22 cellular contexts compared by ENCODE assay signal in genomic region chrX:132227383-132228112, GRCh38. TPM values are rescaled to one million over a fixed set of nuclear protein-coding genes. Genes with fewer than 3 reads are reported as not detected.
DNase-seq lines count a peak whose midpoint lies in the region; ATAC-seq and TF ChIP-seq lines count a peak whose summit lies in the region.
"Had no signal": no experiment of that assay in that cellular context is flagged by ENCODE, and none has a peak within 500 bp of the region (broad histone marks: within the 10 kb centered on the region; RNA-seq: fewer than 3 reads in every experiment).

No MANE protein-coding gene starts in this region.

- no CpG with 5 or more reads among the region's 5 CpGs for WGBS in H9 (ENCODE audit: extremely low coverage, insufficient read length, low lambda C conversion rate)

- TF ChIP-seq CTCF in H9 (conservative IDR thresholded peaks at IDR 0.05) (no peak), fibroblast of villous mesenchyme (IDR thresholded peaks at IDR 0.05; ENCODE audit: insufficient read depth, low read depth, low read length) (no peak), gastrocnemius medialis (IDR thresholded peaks at IDR 0.05 in 4 of 5, conservative IDR thresholded peaks at IDR 0.05 in 1 of 5) (no peak)

- no peak overlapping the region for H3K4me3 Mint-ChIP-seq in H9
- H3K4me3 Mint-ChIP-seq: activated CD4-positive, alpha-beta T cell treated with anti-CD3 and anti-CD28 coated beads, Interleukin-2, amount 10 ng/mL, durations not matched to agents 24 days and 14 days; activated naive CD8-positive, alpha-beta T cell treated with anti-CD3 and anti-CD28 coated beads for 36 hours; nephron progenitor cell had no signal

- no peak overlapping the region for H3K23ac ChIP-seq in H9 (ENCODE audit: insufficient read length, low read depth, low read length)

- no peak overlapping the region for H3K18ac ChIP-seq in H9 (ENCODE audit: insufficient read length, low read depth, low read length)

- H2BK20ac ChIP-seq in H9 (ENCODE audit: low read depth, low read length, poor library complexity, severe bottlenecking): peak overlapping the region; percentile 26

- H3K4me3 ChIP-seq in fibroblast of villous mesenchyme (ENCODE audit: low read depth, low read length) (no peak overlapping the region), gastrocnemius medialis (no peak overlapping the region), HAP-1 (no peak overlapping the region)
- H3K4me3 ChIP-seq: coronary artery, stomach had no signal

- H3K9me3 Mint-ChIP-seq in H9: no peaks in the 10 kb centered on the region
- H3K9me3 Mint-ChIP-seq: activated CD4-positive, alpha-beta T cell treated with anti-CD3 and anti-CD28 coated beads, Interleukin-2, amount 10 ng/mL, durations not matched to agents 24 days and 14 days; activated naive CD8-positive, alpha-beta T cell treated with anti-CD3 and anti-CD28 coated beads for 36 hours; activated T-helper 2 cell treated with anti-CD3 and anti-CD28 coated beads, Interferon-gamma antibody, Interleukin-2, Interleukin-4, amounts not matched to agents 10 μg/mL and 5 μg/mL and 100 μg/mL, durations not matched to agents 14 hours and 24 hours and 36 hours; brain; nephron progenitor cell had no signal

- H3K27ac ChIP-seq in H9 (ENCODE audit: insufficient read length, low read depth, low read length) (no peak overlapping the region), gastrocnemius medialis (peak overlapping the region in 1 of 4 donors; percentile 18)
- H3K27ac ChIP-seq: coronary artery, stomach had no signal

- H2BK15ac ChIP-seq in H9 (ENCODE audit: low read depth, low read length): no peak overlapping the region

- H4K91ac ChIP-seq in H9 (ENCODE audit: insufficient read length, low read depth, low read length): no peak overlapping the region

- DNase-seq in H9 (no peak), amniotic epithelial cell (ENCODE audit: low read depth) (peak; percentile 71), fibroblast of villous mesenchyme (ENCODE audit: low read depth) (peak; percentile 54), gastrocnemius medialis (peak in 1 of 2 donors; percentile 55), HAP-1 (ENCODE audit: low spot score in 2 of 2) (no peak), GM19238 (ENCODE audit: insufficient read length, low spot score) (no peak)
- DNase-seq: activated CD4-positive, alpha-beta T cell treated with anti-CD3 and anti-CD28 coated beads, Interleukin-2, amount 10 ng/mL, durations not matched to agents 24 days and 14 days; activated naive CD8-positive, alpha-beta T cell treated with anti-CD3 and anti-CD28 coated beads for 36 hours; DND-41; left cardiac atrium; midbrain; NCI-H774; nephron progenitor cell; SHP77; stimulated activated CD4-positive, alpha-beta T cell treated with anti-CD3 and anti-CD28 coated beads, Interleukin-4, amount 100 ng/mL, for 4 hours; stomach; SW 1271 had no signal

- no peak overlapping the region for H2AK5ac ChIP-seq in H9 (ENCODE audit: insufficient read length, low read length)

- H3K14ac ChIP-seq in H9 (ENCODE audit: insufficient read depth, low read length): no peak overlapping the region

- no peak for TF ChIP-seq POLR2A in gastrocnemius medialis (IDR thresholded peaks at IDR 0.05)

- no peak overlapping the region for H3K9ac ChIP-seq in H9 (ENCODE audit: extremely low read depth, insufficient read length, low read length)

- H3K36me3 ChIP-seq in gastrocnemius medialis (no peaks in the 10 kb centered on the region), HAP-1 (replicated peaks) (no peaks in the 10 kb centered on the region)
- H3K36me3 ChIP-seq: stomach had no signal

- no peak overlapping the region for H3K4me2 ChIP-seq in H9 (ENCODE audit: insufficient read depth, insufficient read length, low read length)

- H4K20me1 ChIP-seq in H9 (ENCODE audit: control insufficient read depth, insufficient read depth, insufficient read length): no peaks in the 10 kb centered on the region

- H2BK12ac ChIP-seq in H9 (ENCODE audit: insufficient read length, low read depth, low read length): no peak overlapping the region

- no peaks in the 10 kb centered on the region for H3K36me3 Mint-ChIP-seq in H9 (ENCODE audit: insufficient read depth in 1 of 3, low read depth in 3 of 3)
- H3K36me3 Mint-ChIP-seq: activated naive CD8-positive, alpha-beta T cell treated with anti-CD3 and anti-CD28 coated beads for 36 hours had no signal

- H3K79me1 ChIP-seq in H9 (ENCODE audit: insufficient read depth, low read depth, low read length, poor library complexity, severe bottlenecking): no peaks in the 10 kb centered on the region

- in situ Hi-C loops in gastrocnemius medialis (cut with MboI; ENCODE audit: low sequenced_read_pairs in 4 of 4): no loop called here
- in situ Hi-C loops in HAP-1 (cut with MboI; ENCODE audit: low sequenced_read_pairs): no loop called here

- no peaks in the 10 kb centered on the region for H3K9me3 ChIP-seq in H9 (ENCODE audit: control insufficient read depth, low read depth, low read length)
- H3K9me3 ChIP-seq in gastrocnemius medialis: no peaks in the 10 kb centered on the region
- no peaks in the 10 kb centered on the region for H3K9me3 ChIP-seq in HAP-1
- H3K9me3 ChIP-seq: stomach had no signal

- no peaks in the 10 kb centered on the region for H3K27me3 Mint-ChIP-seq in H9 (ENCODE audit: low read depth)
- H3K27me3 Mint-ChIP-seq: activated CD4-positive, alpha-beta T cell treated with anti-CD3 and anti-CD28 coated beads, Interleukin-2, amount 10 ng/mL, durations not matched to agents 24 days and 14 days; activated naive CD8-positive, alpha-beta T cell treated with anti-CD3 and anti-CD28 coated beads for 36 hours had no signal

- no peaks in the 10 kb centered on the region for H3K23me2 ChIP-seq in H9 (ENCODE audit: insufficient read length, low read depth, low read length, poor library complexity, severe bottlenecking)

- no peak overlapping the region for H3T11ph ChIP-seq in H9 (ENCODE audit: low read length)

- H2AFZ ChIP-seq in H9 (ENCODE audit: low read length): no peak overlapping the region

- H3K56ac ChIP-seq in H9 (ENCODE audit: insufficient read length, low read depth, low read length): no peak overlapping the region

- no peak overlapping the region for H3K4ac ChIP-seq in H9 (ENCODE audit: low read depth, low read length)

- ATAC-seq in gastrocnemius medialis (peak; percentile 63 to 90), GM18909 (IDR thresholded peaks at IDR 0.05; ENCODE audit: poor library complexity, unreplicated experiment) (no peak), HG03039 (IDR thresholded peaks at IDR 0.05; ENCODE audit: unreplicated experiment) (no peak)

- no peak overlapping the region for H4K8ac ChIP-seq in H9 (replicated peaks; ENCODE audit: insufficient read length, low read depth, low read length)

- intact Hi-C loops in gastrocnemius medialis (cut with DNase I; ENCODE audit: low total_unique reads): no loop called here

- H2BK120ac ChIP-seq in H9 (ENCODE audit: low read depth, low read length, poor library complexity, severe bottlenecking): no peak overlapping the region

- H3K4me1 Mint-ChIP-seq in H9: peaks cover 6% of the 10 kb centered on the region in 2 experiments; a peak in 2 of 4 replicates

- no peaks in the 10 kb centered on the region for H3K79me2 ChIP-seq in H9 (ENCODE audit: insufficient read depth, low read length)

- H3K27me3 ChIP-seq in H9 (ENCODE audit: insufficient read depth, low read length) (no peaks in the 10 kb centered on the region), gastrocnemius medialis (no peaks in the 10 kb centered on the region), HAP-1 (ENCODE audit: low read depth) (no peaks in the 10 kb centered on the region)
- H3K27me3 ChIP-seq: stomach had no signal

- H4K5ac ChIP-seq in H9 (ENCODE audit: insufficient read length, low read depth, low read length): no peak overlapping the region

- no peak overlapping the region for H3K27ac Mint-ChIP-seq in H9
- H3K27ac Mint-ChIP-seq: activated CD4-positive, alpha-beta T cell treated with anti-CD3 and anti-CD28 coated beads, Interleukin-2, amount 10 ng/mL, durations not matched to agents 24 days and 14 days; activated naive CD8-positive, alpha-beta T cell treated with anti-CD3 and anti-CD28 coated beads for 36 hours; activated T-helper 2 cell treated with anti-CD3 and anti-CD28 coated beads, Interferon-gamma antibody, Interleukin-2, Interleukin-4, amounts not matched to agents 10 μg/mL and 5 μg/mL and 100 μg/mL, durations not matched to agents 14 hours and 24 hours and 36 hours; nephron progenitor cell had no signal

- H3K4me1 ChIP-seq in H9 (ENCODE audit: insufficient read depth, low read length) (no peaks in the 10 kb centered on the region), gastrocnemius medialis (no peaks in the 10 kb centered on the region), HAP-1 (no peaks in the 10 kb centered on the region)
- H3K4me1 ChIP-seq: stomach had no signal

- no peak overlapping the region for H2BK5ac ChIP-seq in H9 (ENCODE audit: insufficient read length, low read length)

RNA-seq across cellular contexts. Expression of gene RAP2C, which starts 8.3 kb away (rescaled TPM):
- total RNA-seq in H9 (2021) (52.7 and 59.0 TPM in 2 replicates), fibroblast of villous mesenchyme (24.2 and 30.2 TPM in 2 replicates), gastrocnemius medialis (10 to 100 TPM in 3 of 4 donors, 1 to 10 TPM in 1; 9.4 to 13.8 (median 13.6) TPM)

Comparison
In these comparisons a context has a peak if more than half of its experiments do, and no peak if none do; other contexts are left out.
1. DNase-seq: peak in amniotic epithelial cell (single experiment) and fibroblast of villous mesenchyme (single experiment); none in H9 (single experiment), HAP-1 (0 of 2) and GM19238 (single experiment).
2. ATAC-seq: peak in gastrocnemius medialis (2 of 2); none in GM18909 (single experiment) and HG03039 (single experiment).